1 cellular context compared by ENCODE assay signal in genomic region chr4:152258804-152259708, GRCh38.
TF ChIP-seq lines count a peak whose summit lies in the region.

No MANE protein-coding gene starts in this region.

TF ChIP-seq in IMR-90, 13 proteins besides CTCF, POLR2A, EP300 and RAD21:
- no peak for TF ChIP-seq FOS (IDR thresholded peaks at IDR 0.05; ENCODE audit: low read depth, low read length)
- TF ChIP-seq USF2 (IDR thresholded peaks at IDR 0.05; ENCODE audit: low read depth, low read length) = no peak
- TF ChIP-seq MAZ (IDR thresholded peaks at IDR 0.05; ENCODE audit: borderline replicate concordance, low read depth, low read length) = no peak
- no peak for TF ChIP-seq RFX5 (IDR thresholded peaks at IDR 0.05; ENCODE audit: low read depth, low read length)
- TF ChIP-seq MAFK (IDR thresholded peaks at IDR 0.05; ENCODE audit: low read depth, low read length) = no peak
- no peak for TF ChIP-seq BHLHE40 (IDR thresholded peaks at IDR 0.05; ENCODE audit: low read depth, low read length)
TF ChIP-seq in IMR-90: peak in this region for 0.
